2 cellular contexts compared by ENCODE assay signal in genomic region chr1:204225841-204226745, GRCh38.
TF ChIP-seq lines count a peak whose summit lies in the region.

No MANE protein-coding gene starts in this region.

TF ChIP-seq in GM23338, 12 proteins besides CTCF, POLR2A, EP300 and RAD21:
- TF ChIP-seq REST (IDR thresholded peaks at IDR 0.05; ENCODE audit: unreplicated experiment) (no peak), EZH2phosphoT487 (IDR thresholded peaks at IDR 0.05; ENCODE audit: unreplicated experiment) (no peak), NANOG (IDR thresholded peaks at IDR 0.05; ENCODE audit: borderline replicate concordance) (no peak), ETS1 (IDR thresholded peaks at IDR 0.05) (no peak), JUNB (IDR thresholded peaks at IDR 0.05; ENCODE audit: unreplicated experiment) (no peak), ZNF462 (CRISPR knock-in tag; IDR thresholded peaks at IDR 0.05) (no peak), STAT1 (IDR thresholded peaks at IDR 0.05; ENCODE audit: unreplicated experiment) (no peak)

TF ChIP-seq in H1, 55 proteins besides CTCF, POLR2A, EP300 and RAD21:
- no peak for TF ChIP-seq CREB1 (IDR thresholded peaks at IDR 0.05)
